In the genomic region with DNA sequence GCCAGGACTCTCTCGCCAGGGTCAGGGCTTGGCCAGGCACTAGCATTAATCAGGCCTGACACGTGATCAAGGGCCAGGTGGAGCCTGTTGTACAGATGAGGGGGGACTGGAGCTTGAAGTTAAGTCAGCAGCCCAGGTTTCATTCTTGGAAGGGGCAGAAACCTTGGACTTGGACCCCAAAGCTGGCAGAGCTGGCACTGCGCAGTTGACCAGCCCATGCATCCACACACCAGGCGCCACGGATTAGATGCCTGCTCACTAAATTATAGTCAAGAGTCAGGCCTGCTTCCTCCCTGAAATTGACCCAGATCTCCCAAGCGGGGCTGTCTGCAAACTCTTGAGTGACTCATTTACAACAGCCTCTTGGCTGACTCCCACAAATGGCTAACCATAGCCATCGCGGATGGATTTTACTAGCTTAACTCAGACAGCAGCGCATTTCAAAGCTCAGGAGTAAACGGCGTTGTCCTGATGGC, we compare ENCODE assay signal across 11 cellular contexts. TPM values are rescaled to one million over a fixed set of nuclear protein-coding genes. Genes with fewer than 3 reads are reported as not detected.
DNase-seq lines count a peak whose midpoint lies in the region; ATAC-seq and TF ChIP-seq lines count a peak whose summit lies in the region.
"Had no signal": no experiment of that assay in that cellular context is flagged by ENCODE, and none has a peak within 500 bp of the region (broad histone marks: within the 10 kb centered on the region; RNA-seq: fewer than 3 reads in every experiment).

No MANE protein-coding gene starts in this region.

- H3K9me3 ChIP-seq in heart left ventricle: peaks cover 0 to 11% (median 0%) of the 10 kb centered on the region in 12 donors

- peak; percentile 61 for DNase-seq in HK-2 (ENCODE audit: unreplicated experiment)
- peak; percentile 84 for DNase-seq in amniotic epithelial cell (ENCODE audit: low read depth)
- peak; percentile 15 for DNase-seq in kidney glomerular epithelial cell (lab: John Stamatoyannopoulos, UW)
- DNase-seq in stromal cell of bone marrow (ENCODE audit: low read depth): peak; percentile 87
- no peak for DNase-seq in NCI-H524 (lab: John Stamatoyannopoulos, UW)
- DNase-seq in stimulated activated CD4-positive, alpha-beta T cell treated with anti-CD3 and anti-CD28 coated beads, Interleukin-15, amount 100 ng/mL, for 24 hours: no peak
- DNase-seq in heart left ventricle: no peak
- DNase-seq in HPDE6-E6E7 (ENCODE audit: extremely low spot score): no peak
- DNase-seq: activated CD4-positive, alpha-beta T cell treated with anti-CD3 and anti-CD28 coated beads, Interleukin-2, amount 50 U/mL, for 1 hour; activated naive CD4-positive, alpha-beta T cell treated with anti-CD3 and anti-CD28 coated beads, Interleukin-2, amount 50 U/mL, for 16 hours had no signal

- no peaks in the 10 kb centered on the region for H3K27me3 ChIP-seq in heart left ventricle

- TF ChIP-seq POLR2A in heart left ventricle (IDR thresholded peaks at IDR 0.05): no peak

- intact Hi-C loops in heart left ventricle (cut with DNase I): loop anchor here in 9 of 10 donors (5.0 kb wide), 3 partner anchors 48 to 73 kb away; partner anchors contain the start of genes PSMA7 (in 4 of the 9), SS18L1 (in 4 of the 9) and LSM14B (in 2 of the 9)

- WGBS in heart left ventricle, 4 donors: 90 to 93% (median 93%) methylated on average over 8 to 11 of the region's 11 CpGs

- no peak overlapping the region for H3K4me3 ChIP-seq in heart left ventricle
- H3K4me3 ChIP-seq: GM12878 had no signal

- peak overlapping the region in 1 of 12 donors; percentile 45 for H3K27ac ChIP-seq in heart left ventricle

- peaks cover 0 to 17% (median 12%) of the 10 kb centered on the region in 12 donors for H3K4me1 ChIP-seq in heart left ventricle

- no peaks in the 10 kb centered on the region for H3K36me3 ChIP-seq in heart left ventricle

- no peak for TF ChIP-seq CTCF in heart left ventricle (IDR thresholded peaks at IDR 0.05)

- ATAC-seq in heart left ventricle: no peak
- ATAC-seq: GM12878 had no signal

RNA-seq across cellular contexts. Expression of gene TAF4, which starts 4.1 kb away (rescaled TPM):
- 10 to 100 TPM in 7 of 9 donors, 1 to 10 TPM in 2; 7.8 to 37.7 (median 11.4) TPM for total RNA-seq in heart left ventricle
- polyA plus RNA-seq in heart left ventricle: 1 to 10 TPM; 4.5 to 6.1 TPM

RNA-seq across cellular contexts. Expression of gene LSM14B, which starts 52.5 kb away (rescaled TPM):
- total RNA-seq in heart left ventricle: 10 to 100 TPM; 38.6 to 64.7 (median 54.6) TPM
- polyA plus RNA-seq in heart left ventricle: 10 to 100 TPM; 26.1 to 60.0 TPM

Comparison
In these comparisons a context has a peak if more than half of its experiments do, and no peak if none do; other contexts are left out.
1. DNase-seq: peak in HK-2 (single experiment), amniotic epithelial cell (single experiment), kidney glomerular epithelial cell (single experiment) and stromal cell of bone marrow (single experiment); none in NCI-H524 (0 of 2), stimulated activated CD4-positive, alpha-beta T cell treated with anti-CD3 and anti-CD28 coated beads, Interleukin-15, amount 100 ng/mL, for 24 hours (single experiment), heart left ventricle (0 of 5) and HPDE6-E6E7 (single experiment).